ENCODE assay signal across 1 cellular context in the genomic region with DNA sequence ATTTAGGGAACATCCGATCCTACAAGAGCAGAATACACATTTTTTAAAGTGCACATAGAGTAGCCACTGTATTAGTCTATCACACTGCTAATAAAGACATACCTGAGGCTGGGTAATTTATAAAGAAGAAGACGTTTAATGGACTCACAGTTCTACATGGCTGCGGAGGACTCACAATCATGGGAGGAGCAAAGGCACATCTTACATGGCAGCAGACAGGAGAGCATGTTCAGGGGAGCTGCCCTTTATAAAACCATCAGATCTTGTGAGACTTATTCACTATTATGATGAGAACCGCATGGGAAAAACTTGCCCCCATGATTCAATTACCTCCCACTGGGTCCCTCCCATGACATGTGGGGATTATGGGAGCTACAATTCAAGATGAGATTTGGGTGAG.
DNase-seq lines count a peak whose midpoint lies in the region; ATAC-seq, FAIRE-seq and TF ChIP-seq lines count a peak whose summit lies in the region.
"Not testable (repeated sequence)": the region's sequence is repeated elsewhere in the genome, so short reads cannot be mapped to it uniquely, and the experiment has no call there.

No MANE protein-coding gene starts in this region.

- H3K27me3 ChIP-seq in K562 (ENCODE audit: control insufficient read depth in 2 of 2, insufficient read depth in 2 of 2, low read length in 2 of 2): not testable (repeated sequence)

- POLR2A ChIA-PET in K562 (lab: Yijun Ruan, JAX): interaction anchor here (1.8 kb wide), 1 partner anchor 9 kb away, joined by 4 read pairs; no protein-coding TSS in a partner anchor

- not testable (repeated sequence) for TF ChIP-seq RAD21 in K562 (CRISPR knock-in tag; conservative IDR thresholded peaks at IDR 0.05 in 1 of 2, IDR thresholded peaks at IDR 0.05 in 1 of 2)

- H3K4me1 ChIP-seq in K562 (replicated peaks in 1 of 2; ENCODE audit: control insufficient read depth in 2 of 2, insufficient read depth in 2 of 2, low read length in 2 of 2): not testable (repeated sequence)

- not testable (repeated sequence) for H3K4me3 ChIP-seq in K562

- not testable (repeated sequence) for ATAC-seq in K562

- H2AFZ ChIP-seq in K562 (ENCODE audit: low read depth, low read length): not testable (repeated sequence)

- H4K20me1 ChIP-seq in K562 (replicated peaks; ENCODE audit: control insufficient read depth, insufficient read depth, low read length): not testable (repeated sequence)

- not testable (repeated sequence) for FAIRE-seq in K562 (lab: Jason Lieb, UNC)

- WGBS in K562 (ENCODE audit: insufficient coverage, low coverage, missing lambda C conversion rate): 54% methylated on average over 4 of the region's 4 CpGs

- CTCF ChIA-PET in K562 (lab: Yijun Ruan, JAX; ENCODE audit: low intra/inter-chr PET ratio): not testable (repeated sequence)

- intact Hi-C loops in K562 (cut with micrococcal nuclease): not testable (repeated sequence)

- not testable (repeated sequence) for TF ChIP-seq POLR2A in K562 (conservative IDR thresholded peaks at IDR 0.05)

- H3K9me1 ChIP-seq in K562 (ENCODE audit: control insufficient read depth, insufficient read depth, low read length): not testable (repeated sequence)

- not testable (repeated sequence) for H3K79me2 ChIP-seq in K562 (ENCODE audit: control insufficient read depth, insufficient read depth, low read length)

- not testable (repeated sequence) for H3K9ac ChIP-seq in K562 (ENCODE audit: insufficient read depth in 1 of 2, low read depth in 2 of 2, low read length in 2 of 2)

- H3K36me3 ChIP-seq in K562 (ENCODE audit: control insufficient read depth, insufficient read depth, low read length): not testable (repeated sequence)

- not testable (repeated sequence) for H3K9me3 ChIP-seq in K562 (replicated peaks; ENCODE audit: control insufficient read depth, insufficient read depth, low read depth, low read length)

- not testable (repeated sequence) for TF ChIP-seq CTCF in K562 (IDR thresholded peaks at IDR 0.05 in 2 of 3, conservative IDR thresholded peaks at IDR 0.05 in 1 of 3; ENCODE audit: insufficient read depth in 2 of 3, low read depth in 1 of 3, low read length in 3 of 3)

- BruUV-seq in K562 (replicated peaks; lab: Mats Ljungman, UMichigan): not testable (repeated sequence)

- not testable (repeated sequence) for TF ChIP-seq EP300 in K562 (IDR thresholded peaks at IDR 0.05; ENCODE audit: low read length)

- in situ Hi-C loops in K562 (cut with MboI): not testable (repeated sequence)

- H3K4me2 ChIP-seq in K562 (ENCODE audit: insufficient read depth, low read length): not testable (repeated sequence)

- DNase-seq in K562 (ENCODE audit: extremely low read depth in 1 of 4, low spot score in 3 of 4): not testable (repeated sequence)

- not testable (repeated sequence) for H3K27ac ChIP-seq in K562 (ENCODE audit: extremely low read depth, low read depth, low read length)

TF ChIP-seq in K562, 482 proteins besides CTCF, POLR2A, EP300 and RAD21:
- peak; percentile 23 for TF ChIP-seq ZFP36 (IDR thresholded peaks at IDR 0.05; ENCODE audit: low read depth, low read length, partially characterized antibody)
- peak; percentile 97 for TF ChIP-seq ZNF431 (CRISPR knock-in tag; IDR thresholded peaks at IDR 0.05)
